In genomic region chr17:42999003-42999525, GRCh38 we compare ENCODE assay signal across 8 cellular contexts. TPM values are rescaled to one million over a fixed set of nuclear protein-coding genes. Genes with fewer than 3 reads are reported as not detected.
DNase-seq lines count a peak whose midpoint lies in the region; ATAC-seq lines count a peak whose summit lies in the region.

No MANE protein-coding gene starts in this region.

- peak overlapping the region; percentile 94 for H3K4me3 Mint-ChIP-seq in activated CD4-positive, alpha-beta memory T cell treated with anti-CD3 and anti-CD28 coated beads, Interleukin-2, amount 10 ng/mL, durations not matched to agents 7 days and 5 days

- peak overlapping the region; percentile 74 for H3K27ac ChIP-seq in right cardiac atrium (ENCODE audit: low read length)
- H3K27ac ChIP-seq in skin epidermis: peak overlapping the region; percentile 77 to 97 (median 91)

- H3K27me3 Mint-ChIP-seq in activated CD4-positive, alpha-beta memory T cell treated with anti-CD3 and anti-CD28 coated beads, Interleukin-2, amount 10 ng/mL, durations not matched to agents 7 days and 5 days: no peaks in the 10 kb centered on the region

- no peaks in the 10 kb centered on the region for H3K9me3 Mint-ChIP-seq in activated CD4-positive, alpha-beta memory T cell treated with anti-CD3 and anti-CD28 coated beads, Interleukin-2, amount 10 ng/mL, durations not matched to agents 7 days and 5 days

- peaks cover 34% of the 10 kb centered on the region for H3K36me3 ChIP-seq in H7 (replicated peaks; ENCODE audit: control insufficient read depth, insufficient read depth, low read length)

- H3K36me3 Mint-ChIP-seq in activated CD4-positive, alpha-beta memory T cell treated with anti-CD3 and anti-CD28 coated beads, Interleukin-2, amount 10 ng/mL, durations not matched to agents 7 days and 5 days (ENCODE audit: low read depth): peaks cover 59% of the 10 kb centered on the region

- CTCF ChIA-PET in activated CD4-positive, alpha-beta memory T cell treated with anti-CD3 and anti-CD28 coated beads, Interleukin-2, amount 10 ng/mL, durations not matched to agents 7 days and 5 days (lab: Charles Lee): interaction anchor here (1.0 to 2.9 kb wide), 8 partner anchors 12 to 1071 kb away, joined by 3 to 22 read pairs (median 4); partner anchors contain the start of genes BECN1, G6PC3, PSMC3IP and RUNDC1

- peaks cover 38% of the 10 kb centered on the region for H3K4me1 Mint-ChIP-seq in activated CD4-positive, alpha-beta memory T cell treated with anti-CD3 and anti-CD28 coated beads, Interleukin-2, amount 10 ng/mL, durations not matched to agents 7 days and 5 days

- ATAC-seq in right cardiac atrium (no peak), HG02938 (IDR thresholded peaks at IDR 0.05; ENCODE audit: unreplicated experiment) (no peak), left colon (no peak), HG03457 (IDR thresholded peaks at IDR 0.05; ENCODE audit: unreplicated experiment) (no peak)

- intact Hi-C loops in right cardiac atrium (cut with DNase I) (no loop called here), left colon (cut with DNase I, micrococcal nuclease) (no loop called here)

- H3K27me3 ChIP-seq in H7 (ENCODE audit: control insufficient read depth, insufficient read depth, low read length) (no peaks in the 10 kb centered on the region), right cardiac atrium (ENCODE audit: control insufficient read depth, insufficient read depth) (no peaks in the 10 kb centered on the region)

- POLR2A ChIA-PET in activated CD4-positive, alpha-beta memory T cell treated with anti-CD3 and anti-CD28 coated beads, Interleukin-2, amount 10 ng/mL, durations not matched to agents 7 days and 5 days (lab: Charles Lee): interaction anchor here (0.9 to 3.4 kb wide), 28 partner anchors 11 to 485 kb away, joined by 3 to 103 read pairs (median 14); partner anchors contain the start of genes AARSD1, BECN1, BRCA1 and DHX8

- DNase-seq in H7 (no peak), right cardiac atrium (no peak), NCI-H1092 treated with DMSO at 0.1 percent for 48 hours (lab: John Stamatoyannopoulos, UW) (no peak), left colon (no peak)
- no peak for DNase-seq in activated CD4-positive, alpha-beta memory T cell treated with anti-CD3 and anti-CD28 coated beads, Interleukin-2, amount 10 ng/mL, durations not matched to agents 7 days and 5 days

- no peaks in the 10 kb centered on the region for H3K9me3 ChIP-seq in right cardiac atrium (ENCODE audit: control insufficient read depth, low read length)

- 12% methylated on average over 10 of the region's 10 CpGs for WGBS in right cardiac atrium

- H3K4me3 ChIP-seq in H7 (ENCODE audit: insufficient read depth, low read depth, low read length): peak overlapping the region; percentile 96
- H3K4me3 ChIP-seq in right cardiac atrium (ENCODE audit: low read length): peak overlapping the region; percentile 70
- H3K4me3 ChIP-seq in skin epidermis: peak overlapping the region; percentile 67 to 90 (median 70)

- H3K27ac Mint-ChIP-seq in activated CD4-positive, alpha-beta memory T cell treated with anti-CD3 and anti-CD28 coated beads, Interleukin-2, amount 10 ng/mL, durations not matched to agents 7 days and 5 days: peak overlapping the region; percentile 96

- H3K4me1 ChIP-seq in right cardiac atrium (ENCODE audit: control insufficient read depth, insufficient read depth, low read length): no peaks in the 10 kb centered on the region

RNA-seq across cellular contexts. Expression of gene RPL27, which starts 0.8 kb away (rescaled TPM):
- total RNA-seq in H7 (2014; rRNA removed; shearing (Covaris generic)): 1,832 and 1,859 TPM in 2 replicates
- total RNA-seq in activated CD4-positive, alpha-beta memory T cell treated with anti-CD3 and anti-CD28 coated beads, Interleukin-2, amount 10 ng/mL, durations not matched to agents 7 days and 5 days: 100 to 1,000 TPM; 880 to 892 TPM
- total RNA-seq in right cardiac atrium: 100 to 1,000 TPM; 651 to 877 (median 735) TPM
- polyA plus RNA-seq in right cardiac atrium: 2,068 TPM
- 100 to 1,000 TPM; 605 to 650 TPM for total RNA-seq in left colon

RNA-seq across cellular contexts. Expression of gene IFI35, which starts 7.5 kb away (rescaled TPM):
- 3.9 and 6.2 TPM in 2 replicates for total RNA-seq in H7 (2014; rRNA removed; shearing (Covaris generic))
- 100 to 1,000 TPM; 149 to 154 TPM for total RNA-seq in activated CD4-positive, alpha-beta memory T cell treated with anti-CD3 and anti-CD28 coated beads, Interleukin-2, amount 10 ng/mL, durations not matched to agents 7 days and 5 days
- total RNA-seq in right cardiac atrium: 10 to 100 TPM; 15.1 to 20.3 (median 19.5) TPM
- polyA plus RNA-seq in right cardiac atrium: 19.1 TPM
- 10 to 100 TPM; 33.6 to 51.6 TPM for total RNA-seq in left colon

RNA-seq across cellular contexts. Expression of gene RUNDC1, which starts 18.7 kb away (rescaled TPM):
- total RNA-seq in H7 (2014; rRNA removed; shearing (Covaris generic)): 7.7 and 8.3 TPM in 2 replicates
- 10 to 100 TPM; 17.1 to 17.3 TPM for total RNA-seq in activated CD4-positive, alpha-beta memory T cell treated with anti-CD3 and anti-CD28 coated beads, Interleukin-2, amount 10 ng/mL, durations not matched to agents 7 days and 5 days
- total RNA-seq in right cardiac atrium: 10 to 100 TPM in 3 of 4 donors, 1 to 10 TPM in 1; 9.8 to 14.4 (median 10.7) TPM
- polyA plus RNA-seq in right cardiac atrium: 6.7 TPM
- 10 to 100 TPM; 24.2 to 25.2 TPM for total RNA-seq in left colon

RNA-seq across cellular contexts. Expression of gene PTGES3L, which starts 19.2 kb away (rescaled TPM):
- 1.0 and 2.7 TPM in 2 replicates for total RNA-seq in H7 (2014; rRNA removed; shearing (Covaris generic))
- under 1 TPM; 0.40 to 0.65 TPM for total RNA-seq in activated CD4-positive, alpha-beta memory T cell treated with anti-CD3 and anti-CD28 coated beads, Interleukin-2, amount 10 ng/mL, durations not matched to agents 7 days and 5 days
- total RNA-seq in right cardiac atrium: 10 to 100 TPM; 31.3 to 44.4 (median 34.5) TPM
- polyA plus RNA-seq in right cardiac atrium: 60.3 TPM
- 1 to 10 TPM; 3.2 to 3.6 TPM for total RNA-seq in left colon

RNA-seq across cellular contexts. Expression of gene VAT1, which starts 23.1 kb away (rescaled TPM):
- 263 and 264 TPM in 2 replicates for total RNA-seq in H7 (2014; rRNA removed; shearing (Covaris generic))
- total RNA-seq in activated CD4-positive, alpha-beta memory T cell treated with anti-CD3 and anti-CD28 coated beads, Interleukin-2, amount 10 ng/mL, durations not matched to agents 7 days and 5 days: 10 to 100 TPM; 15.0 to 16.6 TPM
- total RNA-seq in right cardiac atrium (100 to 1,000 TPM in 1 of 4 donors, 10 to 100 TPM in 3; 85.9 to 107 (median 93.7) TPM), left colon (10 to 100 TPM; 46.3 to 85.2 TPM)
- 71.6 TPM for polyA plus RNA-seq in right cardiac atrium
